ENCODE assay signal across 10 cellular contexts in genomic region chr11:82978422-82979099, GRCh38.
DNase-seq lines count a peak whose midpoint lies in the region; ATAC-seq and TF ChIP-seq lines count a peak whose summit lies in the region.
"Had no signal": no experiment of that assay in that cellular context is flagged by ENCODE, and none has a peak within 500 bp of the region (broad histone marks: within the 10 kb centered on the region; RNA-seq: fewer than 3 reads in every experiment).

No MANE protein-coding gene starts in this region.

- TF ChIP-seq CTCF in adrenal gland (IDR thresholded peaks at IDR 0.05): no peak

- H3K4me1 ChIP-seq in GM23248 (ENCODE audit: insufficient read depth) (peaks cover 37% of the 10 kb centered on the region), adrenal gland (replicated peaks in 1 of 2) (peaks cover 8 to 16% of the 10 kb centered on the region in 2 donors)

- ATAC-seq in T-helper 17 cell (peak; percentile 36), left colon (no peak), GM21528 (IDR thresholded peaks at IDR 0.05; ENCODE audit: low FRiP score, unreplicated experiment) (no peak)

- 70 to 76% methylated on average over 6 of the region's 6 CpGs for WGBS in GM23248 (ENCODE audit: low coverage in 1 of 2, low lambda C conversion rate in 2 of 2, missing lambda C conversion rate in 2 of 2), 2 experiments
- 53 to 58% (median 54%) methylated on average over 6 of the region's 6 CpGs for whole genome bisulfite sequencing in adrenal gland, 4 donors

- DNase-seq in DMS53 (lab: John Stamatoyannopoulos, UW): peak; percentile 67
- DNase-seq in GM23248: peak; percentile 73
- DNase-seq in T-helper 17 cell: no peak
- DNase-seq in kidney tubule cell (ENCODE audit: low spot score): peak; percentile 84
- no peak for DNase-seq in adrenal gland
- DNase-seq in mucosa of gallbladder (ENCODE audit: low spot score): no peak
- DNase-seq in left colon: no peak
- DNase-seq: activated gamma-delta T cell, NCI-H2171 treated with DMSO at 0.1 percent for 48 hours had no signal

- peak overlapping the region; percentile 60 for H3K27ac ChIP-seq in GM23248
- peak overlapping the region in 1 of 5 donors; percentile 22 for H3K27ac ChIP-seq in adrenal gland

- H3K27me3 ChIP-seq in GM23248 (replicated peaks; ENCODE audit: insufficient read depth) (no peaks in the 10 kb centered on the region), adrenal gland (no peaks in the 10 kb centered on the region)

- peaks cover 7% of the 10 kb centered on the region for H3K36me3 Mint-ChIP-seq in T-helper 17 cell (ENCODE audit: low read depth)

- H3K4me3 Mint-ChIP-seq in T-helper 17 cell: peak overlapping the region; percentile 22

- no peaks in the 10 kb centered on the region for H3K27me3 Mint-ChIP-seq in T-helper 17 cell

- H3K4me3 ChIP-seq in GM23248: no peak overlapping the region
- no peak overlapping the region for H3K4me3 ChIP-seq in adrenal gland

- TF ChIP-seq POLR2A in adrenal gland (IDR thresholded peaks at IDR 0.05): no peak

- no peaks in the 10 kb centered on the region for H3K79me2 ChIP-seq in GM23248 (ENCODE audit: insufficient read depth)

- H3K27ac Mint-ChIP-seq in T-helper 17 cell: peak overlapping the region; percentile 49

- H3K9me2 ChIP-seq in GM23248 (ENCODE audit: insufficient read depth): no peaks in the 10 kb centered on the region

- no peak overlapping the region for H2AFZ ChIP-seq in GM23248

- H3K36me3 ChIP-seq in GM23248 (ENCODE audit: low read depth) (no peaks in the 10 kb centered on the region), adrenal gland (replicated peaks in 1 of 2) (peaks cover 0 to 10% of the 10 kb centered on the region in 2 donors)

- peaks cover 34% of the 10 kb centered on the region for H3F3A ChIP-seq in GM23248 (ENCODE audit: insufficient read depth)

- H3K9ac ChIP-seq in GM23248: no peak overlapping the region

- in situ Hi-C loops in GM23248 (cut with MboI): no loop called here

- intact Hi-C loops in adrenal gland (cut with DNase I) (no loop called here), left colon (cut with DNase I, micrococcal nuclease) (no loop called here)

- no peaks in the 10 kb centered on the region for H4K20me1 ChIP-seq in GM23248 (ENCODE audit: insufficient read depth)

- H3K4me1 Mint-ChIP-seq in T-helper 17 cell: peaks cover 7% of the 10 kb centered on the region

- peak overlapping the region; percentile 25 for H3K4me2 ChIP-seq in GM23248 (ENCODE audit: unreplicated experiment)

- no peaks in the 10 kb centered on the region for H3K9me3 ChIP-seq in GM23248 (ENCODE audit: low read depth)
- H3K9me3 ChIP-seq in T-helper 17 cell (ENCODE audit: control insufficient read depth, low read length, poor library complexity, severe bottlenecking): no peaks in the 10 kb centered on the region
- H3K9me3 ChIP-seq in adrenal gland (replicated peaks in 1 of 3): peaks cover 0 to 4% (median 0%) of the 10 kb centered on the region in 3 donors

Comparison
In these comparisons a context has a peak if more than half of its experiments do, and no peak if none do; other contexts are left out.
1. DNase-seq: peak in DMS53 (single experiment), GM23248 (single experiment) and kidney tubule cell (single experiment); none in T-helper 17 cell (0 of 3), adrenal gland (0 of 7), mucosa of gallbladder (single experiment) and left colon (0 of 2).